Comparison of ENCODE assay signal across 9 cellular contexts in genomic region chr16:71289732-71290062, GRCh38. TPM values are rescaled to one million over a fixed set of nuclear protein-coding genes. Genes with fewer than 3 reads are reported as not detected.
DNase-seq lines count a peak whose midpoint lies in the region; TF ChIP-seq lines count a peak whose summit lies in the region.
"Had no signal": no experiment of that assay in that cellular context is flagged by ENCODE, and none has a peak within 500 bp of the region (broad histone marks: within the 10 kb centered on the region; RNA-seq: fewer than 3 reads in every experiment).

No MANE protein-coding gene starts in this region.

- H3K27ac ChIP-seq in SJSA1 (no peak overlapping the region), sigmoid colon (peak overlapping the region; percentile 82 to 95 (median 90))

- intact Hi-C loops in sigmoid colon (cut with DNase I), result loop anchor here (10.0 kb wide), 1 partner anchor 195 kb away; the partner anchor contains the start of gene ZNF19

- no peak for TF ChIP-seq EP300 in sigmoid colon (IDR thresholded peaks at IDR 0.05)

- WGBS in sigmoid colon, 2 donors, result 21 to 22% methylated on average over 2 of the region's 2 CpGs

- no peak for TF ChIP-seq POLR2A in sigmoid colon (IDR thresholded peaks at IDR 0.05)

- no peak for DNase-seq in GM12864 (ENCODE audit: low read depth)
- peak in 1 of 2 experiments; percentile 4 for DNase-seq in SJSA1 (ENCODE audit: low read depth in 1 of 2, low spot score in 2 of 2)
- no peak for DNase-seq in fibroblast of mammary gland (ENCODE audit: low read depth)
- DNase-seq in sigmoid colon, result no peak
- no peak for DNase-seq in COLO668 (lab: John Stamatoyannopoulos, UW; ENCODE audit: unreplicated experiment)
- no peak for DNase-seq in NCI-H774 (lab: John Stamatoyannopoulos, UW)
- DNase-seq in AML-193 (lab: John Stamatoyannopoulos, UW), result no peak
- DNase-seq in activated effector memory CD4-positive, alpha-beta T cell treated with Interleukin-2 at 50 U/mL for 16 hours, result no peak

- H3K27me3 ChIP-seq in SJSA1 (replicated peaks), result no peaks in the 10 kb centered on the region; the same call in 1 of the 2 replicates
- no peaks in the 10 kb centered on the region for H3K27me3 ChIP-seq in sigmoid colon

- peaks cover 10% of the 10 kb centered on the region for H3K36me3 ChIP-seq in SJSA1
- H3K36me3 ChIP-seq in sigmoid colon, result peaks cover 6 to 18% (median 10%) of the 10 kb centered on the region in 4 donors

- H3K9me3 ChIP-seq in SJSA1 (replicated peaks) (no peaks in the 10 kb centered on the region), sigmoid colon (no peaks in the 10 kb centered on the region)

- peaks cover 8% of the 10 kb centered on the region for H3K4me1 ChIP-seq in SJSA1 (replicated peaks)
- H3K4me1 ChIP-seq in sigmoid colon, result peaks cover 0 to 14% (median 6%) of the 10 kb centered on the region in 4 donors

- no peak for TF ChIP-seq CTCF in GM12864 (IDR thresholded peaks at IDR 0.05; ENCODE audit: low read depth, low read length, missing control alignments)
- TF ChIP-seq CTCF in fibroblast of mammary gland (conservative IDR thresholded peaks at IDR 0.05; ENCODE audit: control insufficient read depth, insufficient read depth, low read depth, low read length), result no peak
- no peak for TF ChIP-seq CTCF in sigmoid colon (IDR thresholded peaks at IDR 0.05)

- H3K4me3 ChIP-seq in GM12864 (ENCODE audit: low read depth, low read length), result peak overlapping the region; percentile 71
- peak overlapping the region; percentile 62 for H3K4me3 ChIP-seq in SJSA1
- H3K4me3 ChIP-seq in fibroblast of mammary gland (ENCODE audit: control insufficient read depth, low read depth, low read length), result peak overlapping the region; percentile 71
- peak overlapping the region; percentile 64 to 91 (median 70) for H3K4me3 ChIP-seq in sigmoid colon

RNA-seq across cellular contexts. Expression of gene CMTR2, which starts 0.5 kb away (rescaled TPM):
- 17.0 and 31.2 TPM in 2 replicates for total RNA-seq in SJSA1 (2014; rRNA removed; shearing (Covaris generic))
- 10 to 100 TPM; 15.5 to 25.7 (median 20.4) TPM for total RNA-seq in sigmoid colon
- 1 to 10 TPM; 4.8 to 9.7 (median 7.9) TPM for polyA plus RNA-seq in sigmoid colon

RNA-seq across cellular contexts. Expression of gene HYDIN, which starts 59.2 kb away (rescaled TPM):
- 0.16 TPM in 1 of 2 replicates, not detected in the other for total RNA-seq in SJSA1 (2014; rRNA removed; shearing (Covaris generic))
- 1 to 10 TPM in 3 of 4 donors, under 1 TPM in 1; 0.33 to 7.5 (median 3.6) TPM for total RNA-seq in sigmoid colon
- polyA plus RNA-seq in sigmoid colon, result under 1 TPM in 2 of 3 donors, not detected in 1; under 0.01 to 0.35 TPM
- total RNA-seq: lung microvascular endothelial cell had no signal
